In genomic region chr1:48405400-48405799, GRCh38 we compare ENCODE assay signal across 13 cellular contexts.
"Had no signal": no experiment of that assay in that cellular context is flagged by ENCODE, and none has a peak within 500 bp of the region (broad histone marks: within the 10 kb centered on the region; RNA-seq: fewer than 3 reads in every experiment).

No MANE protein-coding gene starts in this region.

- H3K27me3 ChIP-seq: heart right ventricle, left lung had no signal

- H3K27ac ChIP-seq: heart right ventricle, left lung, parathyroid adenoma had no signal

- H3K9me3 ChIP-seq: heart right ventricle, left lung had no signal

- H3K36me3 ChIP-seq: left lung had no signal

- H3K4me3 ChIP-seq: heart right ventricle, left lung had no signal

- DNase-seq: activated CD4-positive, alpha-beta T cell treated with anti-CD3 and anti-CD28 coated beads for 48 hours; activated CD8-positive, alpha-beta T cell treated with anti-CD3 and anti-CD28 coated beads, Interleukin-2, amount 10 ng/mL, durations not matched to agents 7 days and 5 days; activated naive CD4-positive, alpha-beta T cell treated with Interleukin-2 at 50 U/mL for 16 hours; cerebellar nuclear complex; effector memory CD8-positive, alpha-beta T cell; left lung; stimulated activated CD4-positive, alpha-beta T cell treated with anti-CD3 and anti-CD28 coated beads, Interleukin-12 subunit alpha, Interleukin-12 subunit beta, amount 100 ng/mL, for 4 hours; stimulated activated CD4-positive, alpha-beta T cell treated with anti-CD3 and anti-CD28 coated beads, Interleukin-2, amount 100 ng/mL, for 48 hours; stimulated activated naive CD4-positive, alpha-beta T cell treated with Interleukin-2 at 50 U/mL for 16 hours had no signal

- ATAC-seq: activated CD8-positive, alpha-beta T cell treated with anti-CD3 and anti-CD28 coated beads, Interleukin-2, amount 10 ng/mL, durations not matched to agents 7 days and 5 days; effector memory CD8-positive, alpha-beta T cell; left lung; SK-N-SH treated with all-trans-retinoic acid at 6 μM for 48 hours; WTC11 had no signal

- H3K4me1 ChIP-seq: heart right ventricle, left lung, parathyroid adenoma had no signal
